In genomic region chr1:28761189-28761588, GRCh38 we compare ENCODE assay signal across 1 cellular context.
TF ChIP-seq lines count a peak whose summit lies in the region.

No MANE protein-coding gene starts in this region.

TF ChIP-seq in GM23338, 12 proteins besides CTCF, POLR2A, EP300 and RAD21 (continued from another document):
- no peak for TF ChIP-seq ZNF462 (CRISPR knock-in tag; IDR thresholded peaks at IDR 0.05)
- no peak for TF ChIP-seq ZNF331 (CRISPR knock-in tag; IDR thresholded peaks at IDR 0.05; ENCODE audit: low read depth)
